Comparison of ENCODE assay signal across 10 cellular contexts in genomic region chr9:110081395-110081794, GRCh38.
DNase-seq lines count a peak whose midpoint lies in the region; ATAC-seq and TF ChIP-seq lines count a peak whose summit lies in the region.
"Had no signal": no experiment of that assay in that cellular context is flagged by ENCODE, and none has a peak within 500 bp of the region (broad histone marks: within the 10 kb centered on the region; RNA-seq: fewer than 3 reads in every experiment).

No MANE protein-coding gene starts in this region.

- H3K4me3 ChIP-seq in choroid plexus epithelial cell (ENCODE audit: low read depth, low read length) (no peak overlapping the region), upper lobe of left lung (no peak overlapping the region)

- no peaks in the 10 kb centered on the region for H3K36me3 ChIP-seq in upper lobe of left lung

- no peak for TF ChIP-seq CTCF in choroid plexus epithelial cell (conservative IDR thresholded peaks at IDR 0.05; ENCODE audit: low read depth, low read length)
- no peak for TF ChIP-seq CTCF in upper lobe of left lung (IDR thresholded peaks at IDR 0.05)

- no peak for TF ChIP-seq POLR2A in upper lobe of left lung (IDR thresholded peaks at IDR 0.05)

- H3K4me1 Mint-ChIP-seq in activated CD4-positive, alpha-beta T cell treated with anti-CD3 and anti-CD28 coated beads, Interleukin-2, amount 10 ng/mL, durations not matched to agents 24 days and 14 days: peaks cover 40% of the 10 kb centered on the region
- H3K4me1 Mint-ChIP-seq in memory B cell: peaks cover 51% of the 10 kb centered on the region
- peaks cover 0 to 35% (median 5%) of the 10 kb centered on the region in 4 donors for H3K4me1 Mint-ChIP-seq in naive thymus-derived CD8-positive, alpha-beta T cell
- H3K4me1 Mint-ChIP-seq: activated naive CD8-positive, alpha-beta T cell treated with anti-CD3 and anti-CD28 coated beads for 36 hours had no signal

- H3K36me3 Mint-ChIP-seq in activated CD4-positive, alpha-beta T cell treated with anti-CD3 and anti-CD28 coated beads, Interleukin-2, amount 10 ng/mL, durations not matched to agents 24 days and 14 days (ENCODE audit: low read depth): peaks cover 23% of the 10 kb centered on the region
- H3K36me3 Mint-ChIP-seq in memory B cell: peaks cover 12% of the 10 kb centered on the region
- H3K36me3 Mint-ChIP-seq in naive thymus-derived CD8-positive, alpha-beta T cell: no peaks in the 10 kb centered on the region
- H3K36me3 Mint-ChIP-seq: activated naive CD8-positive, alpha-beta T cell treated with anti-CD3 and anti-CD28 coated beads for 36 hours had no signal

- no peaks in the 10 kb centered on the region for H3K27me3 Mint-ChIP-seq in activated CD4-positive, alpha-beta T cell treated with anti-CD3 and anti-CD28 coated beads, Interleukin-2, amount 10 ng/mL, durations not matched to agents 24 days and 14 days
- no peaks in the 10 kb centered on the region for H3K27me3 Mint-ChIP-seq in memory B cell
- H3K27me3 Mint-ChIP-seq in naive thymus-derived CD8-positive, alpha-beta T cell: no peaks in the 10 kb centered on the region
- H3K27me3 Mint-ChIP-seq: activated naive CD8-positive, alpha-beta T cell treated with anti-CD3 and anti-CD28 coated beads for 36 hours had no signal

- intact Hi-C loops in activated CD4-positive, alpha-beta T cell treated with anti-CD3 and anti-CD28 coated beads, Interleukin-2, amount 10 ng/mL, durations not matched to agents 24 days and 14 days (cut with micrococcal nuclease): no loop called here

- no peak for DNase-seq in activated CD4-positive, alpha-beta T cell treated with anti-CD3 and anti-CD28 coated beads, Interleukin-2, amount 10 ng/mL, durations not matched to agents 24 days and 14 days
- no peak for DNase-seq in activated CD4-positive, alpha-beta T cell treated with anti-CD3 and anti-CD28 coated beads for 4 hours
- DNase-seq in choroid plexus epithelial cell (ENCODE audit: low read depth) (peak; percentile 82), memory B cell (ENCODE audit: low spot score in 2 of 2) (no peak), upper lobe of left lung (no peak), globus pallidus (ENCODE audit: low spot score) (no peak)
- DNase-seq in naive thymus-derived CD8-positive, alpha-beta T cell: no peak
- DNase-seq: activated naive CD8-positive, alpha-beta T cell treated with anti-CD3 and anti-CD28 coated beads for 36 hours; NCI-H226 had no signal

- peak overlapping the region; percentile 33 to 77 (median 53) for H3K27ac ChIP-seq in upper lobe of left lung

- 35 to 44% methylated on average over 3 of the region's 3 CpGs for WGBS in upper lobe of left lung, 2 donors

- ATAC-seq in memory B cell (ENCODE audit: low read depth) (peak; percentile 45), upper lobe of left lung (ENCODE audit: low FRiP score in 2 of 2) (no peak), GM21526 (IDR thresholded peaks at IDR 0.05; ENCODE audit: low FRiP score, unreplicated experiment) (no peak)
- ATAC-seq in naive thymus-derived CD8-positive, alpha-beta T cell: no peak

- peak overlapping the region; percentile 68 for H3K27ac Mint-ChIP-seq in activated CD4-positive, alpha-beta T cell treated with anti-CD3 and anti-CD28 coated beads, Interleukin-2, amount 10 ng/mL, durations not matched to agents 24 days and 14 days
- peak overlapping the region; percentile 94 for H3K27ac Mint-ChIP-seq in memory B cell
- H3K27ac Mint-ChIP-seq in naive thymus-derived CD8-positive, alpha-beta T cell: no peak overlapping the region
- H3K27ac Mint-ChIP-seq: activated naive CD8-positive, alpha-beta T cell treated with anti-CD3 and anti-CD28 coated beads for 36 hours had no signal

- peaks cover 4% of the 10 kb centered on the region for H3K9me3 Mint-ChIP-seq in activated CD4-positive, alpha-beta T cell treated with anti-CD3 and anti-CD28 coated beads, Interleukin-2, amount 10 ng/mL, durations not matched to agents 24 days and 14 days
- no peaks in the 10 kb centered on the region for H3K9me3 Mint-ChIP-seq in memory B cell
- H3K9me3 Mint-ChIP-seq in naive thymus-derived CD8-positive, alpha-beta T cell: no peaks in the 10 kb centered on the region
- H3K9me3 Mint-ChIP-seq: activated naive CD8-positive, alpha-beta T cell treated with anti-CD3 and anti-CD28 coated beads for 36 hours had no signal

- no peaks in the 10 kb centered on the region for H3K27me3 ChIP-seq in upper lobe of left lung

- POLR2A ChIA-PET in naive thymus-derived CD8-positive, alpha-beta T cell (lab: Charles Lee): no interaction called here

- H3K9me3 ChIP-seq in upper lobe of left lung: no peaks in the 10 kb centered on the region

- no peak for TF ChIP-seq EP300 in upper lobe of left lung (IDR thresholded peaks at IDR 0.05)

- H3K4me1 ChIP-seq in upper lobe of left lung: peaks cover 24 to 54% (median 36%) of the 10 kb centered on the region in 4 donors

- peak overlapping the region; percentile 57 for H3K4me3 Mint-ChIP-seq in activated CD4-positive, alpha-beta T cell treated with anti-CD3 and anti-CD28 coated beads, Interleukin-2, amount 10 ng/mL, durations not matched to agents 24 days and 14 days
- H3K4me3 Mint-ChIP-seq in memory B cell: peak overlapping the region; percentile 65
- no peak overlapping the region for H3K4me3 Mint-ChIP-seq in naive thymus-derived CD8-positive, alpha-beta T cell
- H3K4me3 Mint-ChIP-seq: activated naive CD8-positive, alpha-beta T cell treated with anti-CD3 and anti-CD28 coated beads for 36 hours had no signal

Comparison
In these comparisons a context has a peak if more than half of its experiments do, and no peak if none do; other contexts are left out.
1. H3K27ac Mint-ChIP-seq: peak in activated CD4-positive, alpha-beta T cell treated with anti-CD3 and anti-CD28 coated beads, Interleukin-2, amount 10 ng/mL, durations not matched to agents 24 days and 14 days (single experiment) and memory B cell (single experiment); none in naive thymus-derived CD8-positive, alpha-beta T cell (0 of 10).
2. H3K4me3 Mint-ChIP-seq: peak in activated CD4-positive, alpha-beta T cell treated with anti-CD3 and anti-CD28 coated beads, Interleukin-2, amount 10 ng/mL, durations not matched to agents 24 days and 14 days (single experiment) and memory B cell (single experiment); none in naive thymus-derived CD8-positive, alpha-beta T cell (0 of 10).